Comparison of ENCODE assay signal across 2 cellular contexts in genomic region chr7:150402671-150403321, GRCh38.
TF ChIP-seq lines count a peak whose summit lies in the region.

No MANE protein-coding gene starts in this region.

TF ChIP-seq in GM23338, 12 proteins besides CTCF, POLR2A, EP300 and RAD21:
- TF ChIP-seq ZNF114 (CRISPR knock-in tag; IDR thresholded peaks at IDR 0.05), result no peak

TF ChIP-seq in K562, 482 proteins besides CTCF, POLR2A, EP300 and RAD21:
- TF ChIP-seq E2F8 (IDR thresholded peaks at IDR 0.05; ENCODE audit: low read depth, partially characterized antibody) (no peak), RBFOX2 (IDR thresholded peaks at IDR 0.05; ENCODE audit: low read depth, low read length) (no peak), ZNF318 (IDR thresholded peaks at IDR 0.05; ENCODE audit: borderline replicate concordance in 1 of 2, low read depth in 1 of 2) (no peak), MAZ (CRISPR knock-in tag; conservative IDR thresholded peaks at IDR 0.05 in 1 of 2, IDR thresholded peaks at IDR 0.05 in 1 of 2) (peak in 1 of 2 experiments; percentile 17; a peak in 1 of 4 replicates), TRIM28 (IDR thresholded peaks at IDR 0.05) (no peak), MEF2D (tag; conservative IDR thresholded peaks at IDR 0.05; ENCODE audit: low read depth) (no peak), ATF4 (CRISPR knock-in tag; IDR thresholded peaks at IDR 0.05) (no peak), ZNF444 (CRISPR knock-in tag; IDR thresholded peaks at IDR 0.05) (no peak), IRF2 (CRISPR knock-in tag; IDR thresholded peaks at IDR 0.05) (0 out of 2 replicates have a peak, but pooled peaks have one; percentile 47), ZC3H11A (IDR thresholded peaks at IDR 0.05; ENCODE audit: low read depth, low read length) (no peak), PRDM10 (IDR thresholded peaks at IDR 0.05; ENCODE audit: partially characterized antibody) (peak; percentile 32), USF1 (CRISPR knock-in tag; IDR thresholded peaks at IDR 0.05) (peak; percentile 35; the same call in 1 of the 2 replicates), PHB (CRISPR knock-in tag; IDR thresholded peaks at IDR 0.05) (no peak), DIDO1 (tag; IDR thresholded peaks at IDR 0.05; ENCODE audit: low read depth) (no peak)
